Comparison of ENCODE assay signal across 8 cellular contexts in genomic region chr4:186144596-186145569, GRCh38. TPM values are rescaled to one million over a fixed set of nuclear protein-coding genes. Genes with fewer than 3 reads are reported as not detected.
DNase-seq lines count a peak whose midpoint lies in the region; ATAC-seq and TF ChIP-seq lines count a peak whose summit lies in the region.

No MANE protein-coding gene starts in this region.

- H3K4me3 ChIP-seq in SJCRH30: peak overlapping the region; percentile 60
- peak overlapping the region; percentile 77 for H3K4me3 ChIP-seq in coronary artery
- H3K4me3 ChIP-seq in left lung: peak overlapping the region; percentile 45 to 47

- intact Hi-C loops in left lung (cut with DNase I): no loop called here

- H3K4me1 ChIP-seq in SJCRH30: no peaks in the 10 kb centered on the region
- no peaks in the 10 kb centered on the region for H3K4me1 ChIP-seq in left lung

- TF ChIP-seq CTCF in coronary artery (IDR thresholded peaks at IDR 0.05) (no peak), left lung (IDR thresholded peaks at IDR 0.05) (no peak)

- H3K9me3 ChIP-seq in SJCRH30 (replicated peaks) (no peaks in the 10 kb centered on the region), left lung (no peaks in the 10 kb centered on the region)

- H3K27me3 ChIP-seq in SJCRH30 (no peaks in the 10 kb centered on the region), left lung (peaks cover 0 to 43% of the 10 kb centered on the region in 2 donors)

- ATAC-seq in HG02852 (IDR thresholded peaks at IDR 0.05; ENCODE audit: unreplicated experiment) (peak; percentile 48), left lung (peak; percentile 87)

- H3K36me3 ChIP-seq in SJCRH30: no peaks in the 10 kb centered on the region
- H3K36me3 ChIP-seq in left lung: no peaks in the 10 kb centered on the region

- H3K27ac ChIP-seq in SJCRH30 (no peak overlapping the region), coronary artery (peak overlapping the region; percentile 86 to 93), left lung (peak overlapping the region; percentile 70 to 78)

- peak; percentile 64 for DNase-seq in activated CD8-positive, alpha-beta memory T cell treated with anti-CD3 and anti-CD28 coated beads, Interleukin-2, amount 50 U/mL, for 48 hours
- DNase-seq in activated CD8-positive, alpha-beta memory T cell treated with anti-CD3 and anti-CD28 coated beads for 24 hours: no peak
- DNase-seq in SJCRH30 (peak; percentile 26 to 47), coronary artery (ENCODE audit: low spot score) (peak; percentile 90), left lung (peak; percentile 50 to 83), NOMO-1 (lab: John Stamatoyannopoulos, UW; ENCODE audit: unreplicated experiment in 2 of 2) (no peak)
- DNase-seq in stimulated activated CD8-positive, alpha-beta memory T cell treated with anti-CD3 and anti-CD28 coated beads, Interleukin-4, amount 100 ng/mL, for 48 hours: peak; percentile 40

RNA-seq across cellular contexts. Expression of gene FAM149A, which starts 40.4 kb away (rescaled TPM):
- total RNA-seq in SJCRH30 (2014; rRNA removed; shearing (Covaris generic)): 0.13 and 0.53 TPM in 2 replicates
- 10 to 100 TPM; 10.1 to 14.8 TPM for total RNA-seq in left lung

RNA-seq across cellular contexts. Expression of gene CYP4V2, which starts 46.5 kb away (rescaled TPM):
- total RNA-seq in SJCRH30 (2014; rRNA removed; shearing (Covaris generic)): 4.3 and 4.6 TPM in 2 replicates
- total RNA-seq in left lung: 10 to 100 TPM; 26.2 to 27.8 TPM

Comparison
In these comparisons a context has a peak if more than half of its experiments do, and no peak if none do; other contexts are left out.
1. DNase-seq: peak in activated CD8-positive, alpha-beta memory T cell treated with anti-CD3 and anti-CD28 coated beads, Interleukin-2, amount 50 U/mL, for 48 hours (single experiment), SJCRH30 (2 of 2), coronary artery (single experiment), left lung (2 of 2) and stimulated activated CD8-positive, alpha-beta memory T cell treated with anti-CD3 and anti-CD28 coated beads, Interleukin-4, amount 100 ng/mL, for 48 hours (single experiment); none in activated CD8-positive, alpha-beta memory T cell treated with anti-CD3 and anti-CD28 coated beads for 24 hours (single experiment) and NOMO-1 (0 of 2).
2. Peak in every context shown above with its lines, with median percentiles within 50 percentile points of each other: H3K4me3 ChIP-seq.